Comparison of ENCODE assay signal across 2 cellular contexts in the genomic region with DNA sequence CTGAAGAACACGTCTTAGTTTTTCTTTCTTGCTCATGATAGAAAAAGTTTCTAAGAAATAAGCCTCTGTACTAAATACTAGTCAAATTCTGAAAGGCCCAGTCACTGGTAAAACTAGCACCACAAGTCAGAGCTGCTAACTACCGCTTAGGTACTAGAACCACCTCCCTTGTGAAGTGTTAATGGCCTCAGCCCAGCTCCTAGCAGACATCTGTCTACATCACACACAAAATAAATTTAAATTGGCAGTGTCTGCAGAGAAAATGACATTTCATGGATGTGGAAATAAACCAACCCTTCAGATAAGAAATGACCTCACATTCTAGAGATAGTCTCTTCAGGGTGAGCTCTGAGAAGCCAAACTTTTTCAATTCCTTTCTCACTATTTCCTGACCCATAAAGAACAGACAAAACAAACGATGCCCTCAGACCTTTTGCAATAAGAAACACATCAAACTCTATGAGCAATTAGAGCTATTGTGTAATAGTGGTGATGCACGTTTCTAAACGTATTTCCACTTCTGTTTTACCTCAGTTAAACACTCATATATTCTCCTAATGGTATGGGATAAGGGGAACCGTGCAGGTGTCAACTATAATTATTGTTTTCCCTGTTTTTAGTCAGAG.
TF ChIP-seq lines count a peak whose summit lies in the region.

No MANE protein-coding gene starts in this region.

TF ChIP-seq in A549, 52 proteins besides CTCF, POLR2A, EP300 and RAD21:
- TF ChIP-seq KDM1A (IDR thresholded peaks at IDR 0.05; ENCODE audit: low read depth) = no peak
- TF ChIP-seq CEBPB (IDR thresholded peaks at IDR 0.05) = 0 out of 4 replicates have a peak, but pooled peaks of 1 of the 2 experiments have one; percentile 37

TF ChIP-seq in H1, 55 proteins besides CTCF, POLR2A, EP300 and RAD21:
- no peak for TF ChIP-seq TAF1 (IDR thresholded peaks at IDR 0.05; ENCODE audit: low read depth, low read length)
- TF ChIP-seq ZNF274 (IDR thresholded peaks at IDR 0.05; ENCODE audit: borderline replicate concordance, extremely low read depth, low read length) = no peak
- no peak for TF ChIP-seq FOSL1 (IDR thresholded peaks at IDR 0.05; ENCODE audit: insufficient read depth, low read depth, low read length)
- TF ChIP-seq CEBPB (IDR thresholded peaks at IDR 0.05; ENCODE audit: low read depth, low read length) = peak; percentile 3; the same call in 1 of the 2 replicates
- no peak for TF ChIP-seq SUZ12 (IDR thresholded peaks at IDR 0.05; ENCODE audit: low read length)
- no peak for TF ChIP-seq CTBP2 (IDR thresholded peaks at IDR 0.05; ENCODE audit: borderline replicate concordance, insufficient read depth, insufficient read length, low read length)
